17 cellular contexts compared by ENCODE assay signal in genomic region chr10:124652701-124653100, GRCh38.
DNase-seq lines count a peak whose midpoint lies in the region; ATAC-seq and TF ChIP-seq lines count a peak whose summit lies in the region.
"Had no signal": no experiment of that assay in that cellular context is flagged by ENCODE, and none has a peak within 500 bp of the region (broad histone marks: within the 10 kb centered on the region; RNA-seq: fewer than 3 reads in every experiment).

No MANE protein-coding gene starts in this region.

- H3K27ac ChIP-seq in CD4-positive, alpha-beta T cell (ENCODE audit: low read depth, low read length) = peak overlapping the region; percentile 22
- H3K27ac ChIP-seq: brain microvascular endothelial cell, pancreas had no signal

- CTCF ChIA-PET in CD4-positive, alpha-beta T cell (lab: Charles Lee) = no interaction called here

- POLR2A ChIA-PET in CD4-positive, alpha-beta T cell (lab: Charles Lee) = interaction anchor here (0.9 to 1.1 kb wide), 2 partner anchors 89 to 90 kb away, joined by 3 to 4 read pairs; no protein-coding TSS in a partner anchor

- H3K36me3 Mint-ChIP-seq in CD4-positive, alpha-beta T cell (ENCODE audit: low read depth) = peaks cover 12% of the 10 kb centered on the region
- peaks cover 16 to 21% of the 10 kb centered on the region in 2 donors for H3K36me3 Mint-ChIP-seq in stimulated activated naive B cell treated with anti-CD40 and anti-IgM and Interleukin-4, amounts not matched to agents 10 μg/mL and 1 μg/mL and 100 μg/mL, for 72 hours

- no peaks in the 10 kb centered on the region for H3K27me3 ChIP-seq in CD4-positive, alpha-beta T cell (ENCODE audit: control insufficient read depth, insufficient read depth, low read length)
- H3K27me3 ChIP-seq: brain microvascular endothelial cell, pancreas had no signal

- no peaks in the 10 kb centered on the region for H3K9me3 Mint-ChIP-seq in CD4-positive, alpha-beta T cell
- H3K9me3 Mint-ChIP-seq in stimulated activated naive B cell treated with anti-CD40 and anti-IgM and Interleukin-4, amounts not matched to agents 10 μg/mL and 1 μg/mL and 100 μg/mL, for 72 hours = no peaks in the 10 kb centered on the region
- H3K9me3 Mint-ChIP-seq: T-helper 1 cell treated with Interleukin-12 subunit alpha and Interleukin-12 subunit beta and Interleukin-4 antibody, amounts not matched to agents 30 μg/mL and 1 μg/mL, for 36 hours had no signal

- H3K9me3 ChIP-seq in CD4-positive, alpha-beta T cell (ENCODE audit: control insufficient read depth, low read length) = no peaks in the 10 kb centered on the region
- H3K9me3 ChIP-seq: pancreas had no signal

- TF ChIP-seq CTCF in CD4-positive, alpha-beta T cell (IDR thresholded peaks at IDR 0.05) = no peak
- TF ChIP-seq CTCF in NB4 (IDR thresholded peaks at IDR 0.05; ENCODE audit: low read depth, low read length) = no peak

- H3K4me1 Mint-ChIP-seq in CD4-positive, alpha-beta T cell (ENCODE audit: low read depth) = peaks cover 92% of the 10 kb centered on the region
- H3K4me1 Mint-ChIP-seq in stimulated activated naive B cell treated with anti-CD40 and anti-IgM and Interleukin-4, amounts not matched to agents 10 μg/mL and 1 μg/mL and 100 μg/mL, for 72 hours = peaks cover 77 to 95% of the 10 kb centered on the region in 2 donors

- intact Hi-C loops in CD4-positive, alpha-beta T cell (cut with DNase I, micrococcal nuclease) = no loop called here
- intact Hi-C loops in left ventricle myocardium superior (cut with micrococcal nuclease) = no loop called here

- H3K27ac Mint-ChIP-seq in CD4-positive, alpha-beta T cell = peak overlapping the region; percentile 89
- H3K27ac Mint-ChIP-seq in stimulated activated naive B cell treated with anti-CD40 and anti-IgM and Interleukin-4, amounts not matched to agents 10 μg/mL and 1 μg/mL and 100 μg/mL, for 72 hours = peak overlapping the region; percentile 77
- H3K27ac Mint-ChIP-seq: T-helper 1 cell treated with Interleukin-12 subunit alpha and Interleukin-12 subunit beta and Interleukin-4 antibody, amounts not matched to agents 30 μg/mL and 1 μg/mL, for 36 hours had no signal

- no peak overlapping the region for H3K4me3 ChIP-seq in NB4 (ENCODE audit: low read depth, low read length)
- H3K4me3 ChIP-seq: pancreas had no signal

- no peaks in the 10 kb centered on the region for H3K27me3 Mint-ChIP-seq in CD4-positive, alpha-beta T cell
- no peaks in the 10 kb centered on the region for H3K27me3 Mint-ChIP-seq in stimulated activated naive B cell treated with anti-CD40 and anti-IgM and Interleukin-4, amounts not matched to agents 10 μg/mL and 1 μg/mL and 100 μg/mL, for 72 hours
- H3K27me3 Mint-ChIP-seq: activated naive CD8-positive, alpha-beta T cell had no signal

- DNase-seq in CD4-positive, alpha-beta T cell = no peak
- DNase-seq in NB4 (ENCODE audit: low read depth) = peak; percentile 55
- DNase-seq in left ventricle myocardium superior = peak; percentile 31
- no peak for DNase-seq in stimulated activated naive B cell treated with anti-CD40 and anti-IgM and Interleukin-4, amounts not matched to agents 10 μg/mL and 1 μg/mL and 100 μg/mL, for 72 hours
- no peak for DNase-seq in pons (ENCODE audit: low spot score)
- no peak for DNase-seq in dermis blood vessel endothelial cell
- DNase-seq: activated CD4-positive, CD25-positive, alpha-beta regulatory T cell treated with anti-CD3 and anti-CD28 coated beads, Interleukin-2, amount 50 U/mL, for 72 hours; brain microvascular endothelial cell; H7; hippocampal formation; NCI-H1694; stimulated activated naive CD4-positive, alpha-beta T cell treated with Interleukin-2 at 50 U/mL for 16 hours had no signal

- ATAC-seq in CD4-positive, alpha-beta T cell (ENCODE audit: poor library complexity) = no peak
- peak; percentile 1 for ATAC-seq in left ventricle myocardium superior
- peak; percentile 51 to 56 for ATAC-seq in stimulated activated naive B cell treated with anti-CD40 and anti-IgM and Interleukin-4, amounts not matched to agents 10 μg/mL and 1 μg/mL and 100 μg/mL, for 72 hours (replicated peaks)
- no peak for ATAC-seq in GM21423 (IDR thresholded peaks at IDR 0.05; ENCODE audit: unreplicated experiment)
- no peak for ATAC-seq in HG03108 (IDR thresholded peaks at IDR 0.05; ENCODE audit: unreplicated experiment)
- ATAC-seq: pancreas had no signal

- no peak overlapping the region for H3K4me3 Mint-ChIP-seq in CD4-positive, alpha-beta T cell
- H3K4me3 Mint-ChIP-seq in stimulated activated naive B cell treated with anti-CD40 and anti-IgM and Interleukin-4, amounts not matched to agents 10 μg/mL and 1 μg/mL and 100 μg/mL, for 72 hours = no peak overlapping the region
- H3K4me3 Mint-ChIP-seq: activated naive CD8-positive, alpha-beta T cell; T-helper 1 cell treated with Interleukin-12 subunit alpha and Interleukin-12 subunit beta and Interleukin-4 antibody, amounts not matched to agents 30 μg/mL and 1 μg/mL, for 36 hours had no signal

- TF ChIP-seq POLR2A in NB4 (IDR thresholded peaks at IDR 0.05; ENCODE audit: extremely low read depth, insufficient read length) = no peak

Comparison
In these comparisons a context has a peak if more than half of its experiments do, and no peak if none do; other contexts are left out.
1. ATAC-seq: peak in left ventricle myocardium superior (single experiment) and stimulated activated naive B cell treated with anti-CD40 and anti-IgM and Interleukin-4, amounts not matched to agents 10 μg/mL and 1 μg/mL and 100 μg/mL, for 72 hours (2 of 2); none in CD4-positive, alpha-beta T cell (single experiment), GM21423 (single experiment) and HG03108 (single experiment).
2. DNase-seq: peak in NB4 (single experiment) and left ventricle myocardium superior (single experiment); none in CD4-positive, alpha-beta T cell (0 of 10), stimulated activated naive B cell treated with anti-CD40 and anti-IgM and Interleukin-4, amounts not matched to agents 10 μg/mL and 1 μg/mL and 100 μg/mL, for 72 hours (single experiment), pons (single experiment) and dermis blood vessel endothelial cell (single experiment).